Comparison of ENCODE assay signal across 8 cellular contexts in genomic region chr17:35087731-35088646, GRCh38. TPM values are rescaled to one million over a fixed set of nuclear protein-coding genes. Genes with fewer than 3 reads are reported as not detected.
DNase-seq lines count a peak whose midpoint lies in the region; ATAC-seq and TF ChIP-seq lines count a peak whose summit lies in the region.

No MANE protein-coding gene starts in this region.

- CTCF ChIA-PET in HCT116 (lab: Charles Lee): no interaction called here

- H2BK12ac ChIP-seq in neuronal stem cell (ENCODE audit: low read length): no peak overlapping the region

- H2AK5ac ChIP-seq in neuronal stem cell (ENCODE audit: low read depth, low read length): no peak overlapping the region

- no CpG with 5 or more reads among the region's 22 CpGs for WGBS in neuronal stem cell (ENCODE audit: extremely low coverage in 2 of 2, insufficient read length in 2 of 2, insufficient replicate concordance in 1 of 2), 2 donors

- H3K79me2 ChIP-seq in HCT116 (ENCODE audit: insufficient read depth, low read length): peaks cover 45% of the 10 kb centered on the region

- H2AFZ ChIP-seq in HCT116 (ENCODE audit: low read depth, low read length, poor library complexity, severe bottlenecking): no peak overlapping the region
- H2AFZ ChIP-seq in neuronal stem cell (ENCODE audit: low read length): peak overlapping the region; percentile 97

- RAD21 ChIA-PET in HCT116 (lab: Charles Lee; ENCODE audit: low non-redundant PET in 1 of 2, low total read pairs in 2 of 2, uncharacterized antibody in 2 of 2, unreplicated experiment in 2 of 2): no interaction called here

- peak; percentile 4 for ATAC-seq in HCT116
- no peak for ATAC-seq in activated naive CD8-positive, alpha-beta T cell treated with anti-CD3 and anti-CD28 coated beads, Interleukin-2, amount 10 ng/mL, durations not matched to agents 7 days and 5 days (ENCODE audit: low read depth)
- ATAC-seq in Right ventricle myocardium superior (ENCODE audit: poor library complexity): peak; percentile 69
- ATAC-seq in GM21529 (IDR thresholded peaks at IDR 0.05; ENCODE audit: unreplicated experiment): no peak

- H3K79me1 ChIP-seq in neuronal stem cell (ENCODE audit: low read depth, low read length): no peaks in the 10 kb centered on the region

- no peak for TF ChIP-seq CTCF in HCT116 (IDR thresholded peaks at IDR 0.05 in 2 of 3, conservative IDR thresholded peaks at IDR 0.05 in 1 of 3; ENCODE audit: borderline replicate concordance in 1 of 3, insufficient read depth in 1 of 3, low read depth in 2 of 3, low read length in 2 of 3)

- peak overlapping the region; percentile 85 for H3K4me3 Mint-ChIP-seq in activated naive CD8-positive, alpha-beta T cell treated with anti-CD3 and anti-CD28 coated beads, Interleukin-2, amount 10 ng/mL, durations not matched to agents 7 days and 5 days

- H3K4ac ChIP-seq in neuronal stem cell (ENCODE audit: low read length): no peak overlapping the region

- no peak overlapping the region for H3K18ac ChIP-seq in neuronal stem cell (ENCODE audit: low read length)

- H3K4me1 Mint-ChIP-seq in activated naive CD8-positive, alpha-beta T cell treated with anti-CD3 and anti-CD28 coated beads, Interleukin-2, amount 10 ng/mL, durations not matched to agents 7 days and 5 days: peaks cover 24% of the 10 kb centered on the region

- TF ChIP-seq POLR2A in HCT116 (IDR thresholded peaks at IDR 0.05; ENCODE audit: borderline replicate concordance, extremely low read depth, insufficient read depth, insufficient read length): peak; percentile 11

- H3K27me3 Mint-ChIP-seq in activated naive CD8-positive, alpha-beta T cell treated with anti-CD3 and anti-CD28 coated beads, Interleukin-2, amount 10 ng/mL, durations not matched to agents 7 days and 5 days: no peaks in the 10 kb centered on the region

- peaks cover 2% of the 10 kb centered on the region for H3K36me3 Mint-ChIP-seq in activated naive CD8-positive, alpha-beta T cell treated with anti-CD3 and anti-CD28 coated beads, Interleukin-2, amount 10 ng/mL, durations not matched to agents 7 days and 5 days

- H3K9me3 Mint-ChIP-seq in activated naive CD8-positive, alpha-beta T cell treated with anti-CD3 and anti-CD28 coated beads, Interleukin-2, amount 10 ng/mL, durations not matched to agents 7 days and 5 days: no peaks in the 10 kb centered on the region

- H4K8ac ChIP-seq in neuronal stem cell (ENCODE audit: low read depth, low read length): no peak overlapping the region

- peak overlapping the region; percentile 85 for H3K9ac ChIP-seq in HCT116 (ENCODE audit: low read length)
- peak overlapping the region; percentile 91 for H3K9ac ChIP-seq in neuronal stem cell (ENCODE audit: low read depth, low read length, poor library complexity)

- H3K27ac ChIP-seq in HCT116 (ENCODE audit: low read depth, low read length): peak overlapping the region; percentile 96
- H3K27ac ChIP-seq in neuronal stem cell (replicated peaks; ENCODE audit: low read length): no peak overlapping the region

- POLR2A ChIA-PET in HCT116 (lab: Charles Lee): no interaction called here
- POLR2A ChIA-PET in activated naive CD8-positive, alpha-beta T cell treated with anti-CD3 and anti-CD28 coated beads, Interleukin-2, amount 10 ng/mL, durations not matched to agents 7 days and 5 days (lab: Charles Lee): interaction anchor here (0.6 to 1.3 kb wide), 3 partner anchors 31 to 106 kb away, joined by 3 to 4 read pairs (median 3); no protein-coding TSS in a partner anchor

- H3K36me3 ChIP-seq in HCT116 (ENCODE audit: control insufficient read depth in 1 of 2, insufficient read depth in 2 of 2, low read length in 2 of 2): no peaks in the 10 kb centered on the region
- H3K36me3 ChIP-seq in neuronal stem cell (replicated peaks in 1 of 2; ENCODE audit: control insufficient read depth in 2 of 2, insufficient read depth in 2 of 2, low read length in 2 of 2): no peaks in the 10 kb centered on the region

- H3K23ac ChIP-seq in neuronal stem cell (ENCODE audit: low read depth, low read length, poor library complexity): no peak overlapping the region

- no peaks in the 10 kb centered on the region for H3K9me2 ChIP-seq in HCT116 (ENCODE audit: insufficient read depth)

- TF ChIP-seq RAD21 in HCT116 (IDR thresholded peaks at IDR 0.05; ENCODE audit: low read depth): no peak

- H3K4me2 ChIP-seq in HCT116 (ENCODE audit: low read length) (peak overlapping the region; percentile 89), neuronal stem cell (ENCODE audit: insufficient read depth, low read length, poor library complexity, severe bottlenecking) (peak overlapping the region; percentile 96)

- H2BK120ac ChIP-seq in neuronal stem cell (ENCODE audit: low read depth, low read length): no peak overlapping the region

- H3K4me1 ChIP-seq in HCT116 (ENCODE audit: control insufficient read depth in 1 of 2, insufficient read depth in 2 of 2, low read length in 2 of 2) (peaks cover 47 to 64% of the 10 kb centered on the region in 2 experiments), neuronal stem cell (ENCODE audit: control insufficient read depth in 2 of 2, insufficient read depth in 1 of 2, low read depth in 1 of 2, low read length in 2 of 2) (peaks cover 5 to 10% of the 10 kb centered on the region in 2 donors)

- BruUV-seq in HCT116 (replicated peaks; lab: Mats Ljungman, UMichigan): no TSS peak

- H2BK5ac ChIP-seq in neuronal stem cell (ENCODE audit: low read length): no peak overlapping the region

- peak; percentile 66 for DNase-seq in ELR (ENCODE audit: low read depth)
- DNase-seq in HCT116 (ENCODE audit: low read depth, low spot score): no peak
- DNase-seq in OCI-M1 (lab: John Stamatoyannopoulos, UW): peak; percentile 82
- DNase-seq in activated naive CD8-positive, alpha-beta T cell treated with anti-CD3 and anti-CD28 coated beads, Interleukin-2, amount 10 ng/mL, durations not matched to agents 7 days and 5 days: peak; percentile 35
- DNase-seq in Right ventricle myocardium superior: peak; percentile 72
- DNase-seq in neuronal stem cell (ENCODE audit: low spot score): no peak
- DNase-seq in cortex of kidney (lab: John Stamatoyannopoulos, UW): no peak

- H3K4me3 ChIP-seq in HCT116 (replicated peaks in 1 of 2; ENCODE audit: low read depth in 1 of 2, low read length in 2 of 2) (peak overlapping the region; percentile 68 to 93), neuronal stem cell (ENCODE audit: low read length in 2 of 2) (peak overlapping the region; percentile 86 to 91)

- H3K27me3 ChIP-seq in HCT116 (ENCODE audit: insufficient read depth, low read length) (no peaks in the 10 kb centered on the region), neuronal stem cell (ENCODE audit: control insufficient read depth in 3 of 3, insufficient read depth in 3 of 3, low read depth in 1 of 3, low read length in 3 of 3) (peaks cover 0 to 10% (median 0%) of the 10 kb centered on the region in 3 experiments)

- no peak overlapping the region for H2BK15ac ChIP-seq in neuronal stem cell (ENCODE audit: low read length)

- intact Hi-C loops in HCT116 (cut with micrococcal nuclease): loop anchor here (2.0 kb wide), 1 partner anchor 25 kb away; the partner anchor contains the start of gene RFFL
- intact Hi-C loops in Right ventricle myocardium superior (cut with DNase I): no loop called here

- H3K9me3 ChIP-seq in HCT116 (ENCODE audit: control insufficient read depth in 1 of 2, insufficient read depth in 1 of 2, low read depth in 1 of 2, low read length in 2 of 2): no peaks in the 10 kb centered on the region
- no peaks in the 10 kb centered on the region for H3K9me3 ChIP-seq in neuronal stem cell (replicated peaks in 1 of 2; ENCODE audit: control insufficient read depth in 2 of 2, insufficient read depth in 1 of 2, low read depth in 1 of 2, low read length in 2 of 2)

- peak overlapping the region; percentile 83 for H3K27ac Mint-ChIP-seq in activated naive CD8-positive, alpha-beta T cell treated with anti-CD3 and anti-CD28 coated beads, Interleukin-2, amount 10 ng/mL, durations not matched to agents 7 days and 5 days

- no peak overlapping the region for H4K91ac ChIP-seq in neuronal stem cell (ENCODE audit: low read depth, low read length, poor library complexity)

- H3K14ac ChIP-seq in neuronal stem cell (ENCODE audit: low read length): no peak overlapping the region

- no peaks in the 10 kb centered on the region for H4K20me1 ChIP-seq in HCT116 (ENCODE audit: insufficient read depth)

RNA-seq across cellular contexts. Expression of gene RFFL, which starts 24.5 kb away (rescaled TPM):
- total RNA-seq in HCT116 (2021; ENCODE audit: unreplicated experiment) (40.3 TPM), Right ventricle myocardium superior (10.5 TPM)
- polyA plus RNA-seq in HCT116 (2012): 24.8 and 30.1 TPM in 2 replicates
- 10 to 100 TPM; 37.4 to 42.3 TPM for total RNA-seq in activated naive CD8-positive, alpha-beta T cell treated with anti-CD3 and anti-CD28 coated beads, Interleukin-2, amount 10 ng/mL, durations not matched to agents 7 days and 5 days
- 8.5 TPM for polyA plus RNA-seq in neuronal stem cell (2013, experiment 1 of 2)
- 9.3 TPM for polyA plus RNA-seq in neuronal stem cell (2013, experiment 2 of 2)

RNA-seq across cellular contexts. Expression of gene RAD51D, which starts 31.7 kb away (rescaled TPM):
- total RNA-seq in HCT116 (2021; ENCODE audit: unreplicated experiment) (12.9 TPM), Right ventricle myocardium superior (4.4 TPM)
- polyA plus RNA-seq in HCT116 (2012): 7.7 and 8.3 TPM in 2 replicates
- 10 to 100 TPM; 27.3 to 33.8 TPM for total RNA-seq in activated naive CD8-positive, alpha-beta T cell treated with anti-CD3 and anti-CD28 coated beads, Interleukin-2, amount 10 ng/mL, durations not matched to agents 7 days and 5 days
- polyA plus RNA-seq in neuronal stem cell (2013, experiment 1 of 2): 7.1 TPM
- 6.6 TPM for polyA plus RNA-seq in neuronal stem cell (2013, experiment 2 of 2)

RNA-seq across cellular contexts. Expression of gene FNDC8, which starts 33.4 kb away (rescaled TPM):
- not detected for total RNA-seq in HCT116 (2021; ENCODE audit: unreplicated experiment)
- 0.05 and 0.08 TPM in 2 replicates for polyA plus RNA-seq in HCT116 (2012)
- not detected for total RNA-seq in activated naive CD8-positive, alpha-beta T cell treated with anti-CD3 and anti-CD28 coated beads, Interleukin-2, amount 10 ng/mL, durations not matched to agents 7 days and 5 days
- not detected for total RNA-seq in Right ventricle myocardium superior
- not detected for polyA plus RNA-seq in neuronal stem cell (2013, experiment 1 of 2)
- not detected for polyA plus RNA-seq in neuronal stem cell (2013, experiment 2 of 2)

RNA-seq across cellular contexts. Expression of gene NLE1, which starts 54.1 kb away (rescaled TPM):
- total RNA-seq in HCT116 (2021; ENCODE audit: unreplicated experiment) (55.5 TPM), Right ventricle myocardium superior (3.5 TPM)
- 30.0 and 31.6 TPM in 2 replicates for polyA plus RNA-seq in HCT116 (2012)
- 10 to 100 TPM; 13.4 to 17.4 TPM for total RNA-seq in activated naive CD8-positive, alpha-beta T cell treated with anti-CD3 and anti-CD28 coated beads, Interleukin-2, amount 10 ng/mL, durations not matched to agents 7 days and 5 days
- polyA plus RNA-seq in neuronal stem cell (2013, experiment 1 of 2): 10.0 TPM
- 9.9 TPM for polyA plus RNA-seq in neuronal stem cell (2013, experiment 2 of 2)

RNA-seq across cellular contexts. Expression of gene UNC45B, which starts 59.6 kb away (rescaled TPM):
- not detected for total RNA-seq in HCT116 (2021; ENCODE audit: unreplicated experiment)
- polyA plus RNA-seq in HCT116 (2012): not detected in 2 replicates
- total RNA-seq in activated naive CD8-positive, alpha-beta T cell treated with anti-CD3 and anti-CD28 coated beads, Interleukin-2, amount 10 ng/mL, durations not matched to agents 7 days and 5 days: under 1 TPM; 0.14 to 0.20 TPM
- total RNA-seq in Right ventricle myocardium superior: 223 TPM
- 0.03 TPM for polyA plus RNA-seq in neuronal stem cell (2013, experiment 1 of 2)
- 0.03 TPM for polyA plus RNA-seq in neuronal stem cell (2013, experiment 2 of 2)

Comparison
In these comparisons a context has a peak if more than half of its experiments do, and no peak if none do; other contexts are left out.
1. DNase-seq: peak in ELR (single experiment), OCI-M1 (single experiment), activated naive CD8-positive, alpha-beta T cell treated with anti-CD3 and anti-CD28 coated beads, Interleukin-2, amount 10 ng/mL, durations not matched to agents 7 days and 5 days (single experiment) and Right ventricle myocardium superior (single experiment); none in HCT116 (single experiment), neuronal stem cell (single experiment) and cortex of kidney (single experiment).
2. ATAC-seq: peak in HCT116 (single experiment) and Right ventricle myocardium superior (single experiment); none in activated naive CD8-positive, alpha-beta T cell treated with anti-CD3 and anti-CD28 coated beads, Interleukin-2, amount 10 ng/mL, durations not matched to agents 7 days and 5 days (single experiment) and GM21529 (single experiment).